In genomic region chr6:79250107-79250514, GRCh38 we compare ENCODE assay signal across 8 cellular contexts. TPM values are rescaled to one million over a fixed set of nuclear protein-coding genes. Genes with fewer than 3 reads are reported as not detected.
A peak's percentile ranks its signal among the peaks of the same experiment; 100 is the strongest.
DNase-seq lines count a peak whose midpoint lies in the region; ATAC-seq, FAIRE-seq and TF ChIP-seq lines count a peak whose summit lies in the region.

No MANE protein-coding gene starts in this region.

- TF ChIP-seq CTCF in brain microvascular endothelial cell (IDR thresholded peaks at IDR 0.05; ENCODE audit: low read depth, low read length, missing control alignments) = no peak

- no peaks in the 10 kb centered on the region for H3K36me3 ChIP-seq in brain microvascular endothelial cell (replicated peaks)

- no peak overlapping the region for H3K4me3 ChIP-seq in brain microvascular endothelial cell (ENCODE audit: low read depth, low read length)

- no peaks in the 10 kb centered on the region for H3K27me3 ChIP-seq in brain microvascular endothelial cell (replicated peaks)

- FAIRE-seq in GM12891 (lab: Jason Lieb, UNC) = peak; percentile 26

- in situ Hi-C loops in brain microvascular endothelial cell (cut with HindIII; ENCODE audit: low pct_ligation_motif_present, low sequenced_read_pairs) = no loop called here

- no peak overlapping the region for H3K27ac ChIP-seq in brain microvascular endothelial cell

- DNase-seq in GM12891 (ENCODE audit: insufficient read length, low spot score) = no peak
- peak; percentile 47 for DNase-seq in iPS-NIHi7 (ENCODE audit: extremely low spot score)
- no peak for DNase-seq in AG08395 (ENCODE audit: low spot score)
- DNase-seq in brain microvascular endothelial cell = no peak
- no peak for DNase-seq in SIG-M5 treated with dmso at 0.1 percent for 504 hours (lab: John Stamatoyannopoulos, UW; ENCODE audit: unreplicated experiment)
- DNase-seq in NCI-H1436 (lab: John Stamatoyannopoulos, UW) = no peak

- no peak for TF ChIP-seq POLR2A in GM12891 (IDR thresholded peaks at IDR 0.05; ENCODE audit: low read depth, low read length)

- ATAC-seq in GM21423 (IDR thresholded peaks at IDR 0.05; ENCODE audit: unreplicated experiment) = peak; percentile 70
- peak; percentile 62 for ATAC-seq in HG03469 (IDR thresholded peaks at IDR 0.05; ENCODE audit: unreplicated experiment)

TF ChIP-seq in GM12891, 5 proteins besides CTCF, POLR2A, EP300 and RAD21:
- TF ChIP-seq TAF1 (IDR thresholded peaks at IDR 0.05; ENCODE audit: low read depth, low read length) = no peak
- no peak for TF ChIP-seq POU2F2 (IDR thresholded peaks at IDR 0.05; ENCODE audit: low read depth, low read length)
- no peak; the same call in 1 of the 2 replicates for TF ChIP-seq SPI1 (IDR thresholded peaks at IDR 0.05; ENCODE audit: low read depth, low read length)
- no peak for TF ChIP-seq POLR2AphosphoS5 (IDR thresholded peaks at IDR 0.05; ENCODE audit: low read depth, low read length)
- no peak for TF ChIP-seq PAX5 (IDR thresholded peaks at IDR 0.05; ENCODE audit: insufficient read depth, low read length, severe bottlenecking)

RNA-seq across cellular contexts. Expression of gene HMGN3, which starts 15.6 kb away (rescaled TPM):
- 180 TPM for polyA plus RNA-seq in GM12891 (2012; ENCODE audit: low read depth, missing spikeins)
